Comparison of ENCODE assay signal across 20 cellular contexts in the genomic region with DNA sequence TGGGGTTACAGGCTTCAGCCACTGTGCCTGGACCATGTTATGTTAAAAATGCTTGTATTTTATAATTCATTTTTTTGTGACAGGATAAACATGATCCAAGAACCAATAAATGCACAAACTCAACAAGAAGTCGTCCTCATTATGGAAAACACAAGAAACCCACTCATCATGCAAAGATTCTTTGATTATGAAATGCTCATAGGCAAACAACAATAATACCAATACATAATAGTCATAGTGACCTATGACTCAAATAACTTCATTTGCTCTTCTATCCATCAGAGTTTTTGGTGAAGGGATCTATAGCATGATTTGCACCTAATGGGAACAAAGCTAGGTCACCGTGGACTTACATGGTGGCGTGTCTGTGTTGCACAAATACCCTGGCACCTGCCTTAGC.
"Had no signal": no experiment of that assay in that cellular context is flagged by ENCODE, and none has a peak within 500 bp of the region (broad histone marks: within the 10 kb centered on the region; RNA-seq: fewer than 3 reads in every experiment).

No MANE protein-coding gene starts in this region.

- H3K9me3 ChIP-seq: lower lobe of right lung, spleen, thoracic aorta, upper lobe of left lung had no signal

- H3K4me3 Mint-ChIP-seq: activated CD8-positive, alpha-beta T cell treated with anti-CD3 and anti-CD28 coated beads, Interleukin-2, amount 10 ng/mL, durations not matched to agents 7 days and 5 days; activated naive CD8-positive, alpha-beta T cell treated with anti-CD3 and anti-CD28 coated beads, Interleukin-2, amount 10 ng/mL, durations not matched to agents 7 days and 5 days; dendritic cell treated with granulocyte-macrophage colony-stimulating factor and Interleukin-4, amounts not matched to agents 40 ng/mL and 50 ng/mL, for 4 days; naive thymus-derived CD4-positive, alpha-beta T cell; neural crest cell; T-cell; T-helper 2 cell treated with Interferon-gamma antibody and Interleukin-4, amounts not matched to agents 5 μg/mL and 100 μg/mL, for 36 hours had no signal

- H3K4me1 Mint-ChIP-seq: neural crest cell had no signal

- H3K27me3 Mint-ChIP-seq: activated naive CD8-positive, alpha-beta T cell treated with anti-CD3 and anti-CD28 coated beads, Interleukin-2, amount 10 ng/mL, durations not matched to agents 7 days and 5 days; dendritic cell treated with granulocyte-macrophage colony-stimulating factor and Interleukin-4, amounts not matched to agents 40 ng/mL and 50 ng/mL, for 4 days; T-cell had no signal

- DNase-seq: activated CD4-positive, alpha-beta T cell treated with anti-CD3 and anti-CD28 coated beads, Interleukin-2, amount 50 U/mL, for 1 hour; activated CD4-positive, CD25-positive, alpha-beta regulatory T cell treated with anti-CD3 and anti-CD28 coated beads, Interleukin-2, amount 50 U/mL, for 72 hours; activated CD8-positive, alpha-beta T cell treated with anti-CD3 and anti-CD28 coated beads, Interleukin-2, amount 10 ng/mL, durations not matched to agents 7 days and 5 days; activated naive CD8-positive, alpha-beta T cell treated with anti-CD3 and anti-CD28 coated beads, Interleukin-2, amount 10 ng/mL, durations not matched to agents 7 days and 5 days; activated T-cell treated with anti-CD3 and anti-CD28 coated beads, Interleukin-2, amount 50 U/mL, for 1 hour; amygdala; effector CD4-positive, alpha-beta T cell; foreskin melanocyte; lower lobe of right lung; naive thymus-derived CD4-positive, alpha-beta T cell; spleen; stimulated activated CD4-positive, alpha-beta T cell treated with anti-CD3 and anti-CD28 coated beads, Interleukin-4, amount 100 ng/mL, for 1 hour; stimulated activated naive CD4-positive, alpha-beta T cell treated with Interleukin-2 at 50 U/mL for 16 hours; T-cell; upper lobe of left lung; WERI-Rb-1 had no signal

- H3K27me3 ChIP-seq: spleen, upper lobe of left lung had no signal

- H3K27ac Mint-ChIP-seq: activated CD8-positive, alpha-beta T cell treated with anti-CD3 and anti-CD28 coated beads, Interleukin-2, amount 10 ng/mL, durations not matched to agents 7 days and 5 days; activated naive CD8-positive, alpha-beta T cell treated with anti-CD3 and anti-CD28 coated beads, Interleukin-2, amount 10 ng/mL, durations not matched to agents 7 days and 5 days; dendritic cell treated with granulocyte-macrophage colony-stimulating factor and Interleukin-4, amounts not matched to agents 40 ng/mL and 50 ng/mL, for 4 days; naive thymus-derived CD4-positive, alpha-beta T cell; T-cell; T-helper 2 cell treated with Interferon-gamma antibody and Interleukin-4, amounts not matched to agents 5 μg/mL and 100 μg/mL, for 36 hours had no signal

- H3K4me3 ChIP-seq: lower lobe of right lung, spleen, thoracic aorta, upper lobe of left lung had no signal

- H3K36me3 ChIP-seq: lower lobe of right lung, spleen, thoracic aorta, upper lobe of left lung, WERI-Rb-1 had no signal

- H3K27ac ChIP-seq: lower lobe of right lung, thoracic aorta, upper lobe of left lung, WERI-Rb-1 had no signal

- H3K9me3 Mint-ChIP-seq: dendritic cell treated with granulocyte-macrophage colony-stimulating factor and Interleukin-4, amounts not matched to agents 40 ng/mL and 50 ng/mL, for 4 days; neural crest cell; T-helper 2 cell treated with Interferon-gamma antibody and Interleukin-4, amounts not matched to agents 5 μg/mL and 100 μg/mL, for 36 hours had no signal
